1 cellular context compared by ENCODE assay signal in the genomic region with DNA sequence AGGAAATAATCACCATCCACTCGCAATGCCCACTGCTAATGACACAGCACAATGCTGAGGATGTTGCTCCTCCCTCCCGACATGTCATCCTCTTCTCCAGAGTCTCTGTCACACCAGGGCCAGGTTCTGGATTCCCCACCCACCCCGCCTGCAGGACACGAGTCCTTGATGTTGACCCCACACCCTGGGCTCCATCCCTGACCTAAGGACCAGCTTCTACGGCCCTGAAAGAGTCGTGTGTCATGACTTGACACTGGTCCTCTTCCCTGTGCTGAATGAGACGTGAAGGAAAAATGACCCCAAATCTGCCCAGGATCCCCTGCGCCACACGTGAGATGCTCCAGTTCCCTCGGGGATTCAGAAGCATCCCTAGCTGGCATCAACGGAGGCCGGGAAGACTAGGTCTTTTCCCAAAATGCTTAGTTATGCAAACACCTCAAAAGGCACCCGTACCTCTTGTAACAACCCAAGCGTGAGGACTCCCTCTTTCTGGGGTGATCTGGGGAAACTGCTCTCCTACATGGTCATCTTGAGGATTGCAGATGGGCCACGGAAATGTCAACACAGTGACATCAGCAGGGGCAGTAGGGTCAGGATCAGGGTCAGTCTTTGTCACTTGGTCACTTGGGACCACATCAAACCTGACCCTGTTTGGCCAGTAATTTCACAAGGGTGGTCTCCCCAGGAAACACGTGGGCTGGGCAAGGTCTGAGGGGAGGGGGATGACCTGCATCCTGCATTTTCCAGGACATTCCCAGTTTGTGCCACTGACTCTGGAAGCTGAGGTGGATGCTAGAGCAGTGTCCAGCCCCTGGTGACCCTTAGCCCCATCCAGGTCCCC.
TF ChIP-seq lines count a peak whose summit lies in the region.

No MANE protein-coding gene starts in this region.

TF ChIP-seq in GM12878, 131 proteins besides CTCF, POLR2A, EP300 and RAD21 (continued from another document and continues in another):
- TF ChIP-seq ZNF687 (IDR thresholded peaks at IDR 0.05), result peak; percentile 81
- TF ChIP-seq, protein P1, sequence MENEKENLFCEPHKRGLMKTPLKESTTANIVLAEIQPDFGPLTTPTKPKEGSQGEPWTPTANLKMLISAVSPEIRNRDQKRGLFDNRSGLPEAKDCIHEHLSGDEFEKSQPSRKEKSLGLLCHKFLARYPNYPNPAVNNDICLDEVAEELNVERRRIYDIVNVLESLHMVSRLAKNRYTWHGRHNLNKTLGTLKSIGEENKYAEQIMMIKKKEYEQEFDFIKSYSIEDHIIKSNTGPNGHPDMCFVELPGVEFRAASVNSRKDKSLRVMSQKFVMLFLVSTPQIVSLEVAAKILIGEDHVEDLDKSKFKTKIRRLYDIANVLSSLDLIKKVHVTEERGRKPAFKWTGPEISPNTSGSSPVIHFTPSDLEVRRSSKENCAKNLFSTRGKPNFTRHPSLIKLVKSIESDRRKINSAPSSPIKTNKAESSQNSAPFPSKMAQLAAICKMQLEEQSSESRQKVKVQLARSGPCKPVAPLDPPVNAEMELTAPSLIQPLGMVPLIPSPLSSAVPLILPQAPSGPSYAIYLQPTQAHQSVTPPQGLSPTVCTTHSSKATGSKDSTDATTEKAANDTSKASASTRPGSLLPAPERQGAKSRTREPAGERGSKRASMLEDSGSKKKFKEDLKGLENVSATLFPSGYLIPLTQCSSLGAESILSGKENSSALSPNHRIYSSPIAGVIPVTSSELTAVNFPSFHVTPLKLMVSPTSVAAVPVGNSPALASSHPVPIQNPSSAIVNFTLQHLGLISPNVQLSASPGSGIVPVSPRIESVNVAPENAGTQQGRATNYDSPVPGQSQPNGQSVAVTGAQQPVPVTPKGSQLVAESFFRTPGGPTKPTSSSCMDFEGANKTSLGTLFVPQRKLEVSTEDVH (IDR thresholded peaks at IDR 0.05; ENCODE audit: low read depth, partially characterized antibody), result no peak
- peak; percentile 22 for TF ChIP-seq MEF2B (IDR thresholded peaks at IDR 0.05; ENCODE audit: partially characterized antibody, poor library complexity, severe bottlenecking)
- no peak for TF ChIP-seq ZBED1 (IDR thresholded peaks at IDR 0.05; ENCODE audit: borderline replicate concordance)
- no peak for TF ChIP-seq ZNF217 (IDR thresholded peaks at IDR 0.05)
- TF ChIP-seq, protein P2, sequence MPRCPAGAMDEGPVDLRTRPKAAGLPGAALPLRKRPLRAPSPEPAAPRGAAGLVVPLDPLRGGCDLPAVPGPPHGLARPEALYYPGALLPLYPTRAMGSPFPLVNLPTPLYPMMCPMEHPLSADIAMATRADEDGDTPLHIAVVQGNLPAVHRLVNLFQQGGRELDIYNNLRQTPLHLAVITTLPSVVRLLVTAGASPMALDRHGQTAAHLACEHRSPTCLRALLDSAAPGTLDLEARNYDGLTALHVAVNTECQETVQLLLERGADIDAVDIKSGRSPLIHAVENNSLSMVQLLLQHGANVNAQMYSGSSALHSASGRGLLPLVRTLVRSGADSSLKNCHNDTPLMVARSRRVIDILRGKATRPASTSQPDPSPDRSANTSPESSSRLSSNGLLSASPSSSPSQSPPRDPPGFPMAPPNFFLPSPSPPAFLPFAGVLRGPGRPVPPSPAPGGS (IDR thresholded peaks at IDR 0.05; ENCODE audit: borderline replicate concordance, insufficient read depth, low read depth, low read length, poor library complexity, severe bottlenecking), result no peak
- TF ChIP-seq, protein P3, sequence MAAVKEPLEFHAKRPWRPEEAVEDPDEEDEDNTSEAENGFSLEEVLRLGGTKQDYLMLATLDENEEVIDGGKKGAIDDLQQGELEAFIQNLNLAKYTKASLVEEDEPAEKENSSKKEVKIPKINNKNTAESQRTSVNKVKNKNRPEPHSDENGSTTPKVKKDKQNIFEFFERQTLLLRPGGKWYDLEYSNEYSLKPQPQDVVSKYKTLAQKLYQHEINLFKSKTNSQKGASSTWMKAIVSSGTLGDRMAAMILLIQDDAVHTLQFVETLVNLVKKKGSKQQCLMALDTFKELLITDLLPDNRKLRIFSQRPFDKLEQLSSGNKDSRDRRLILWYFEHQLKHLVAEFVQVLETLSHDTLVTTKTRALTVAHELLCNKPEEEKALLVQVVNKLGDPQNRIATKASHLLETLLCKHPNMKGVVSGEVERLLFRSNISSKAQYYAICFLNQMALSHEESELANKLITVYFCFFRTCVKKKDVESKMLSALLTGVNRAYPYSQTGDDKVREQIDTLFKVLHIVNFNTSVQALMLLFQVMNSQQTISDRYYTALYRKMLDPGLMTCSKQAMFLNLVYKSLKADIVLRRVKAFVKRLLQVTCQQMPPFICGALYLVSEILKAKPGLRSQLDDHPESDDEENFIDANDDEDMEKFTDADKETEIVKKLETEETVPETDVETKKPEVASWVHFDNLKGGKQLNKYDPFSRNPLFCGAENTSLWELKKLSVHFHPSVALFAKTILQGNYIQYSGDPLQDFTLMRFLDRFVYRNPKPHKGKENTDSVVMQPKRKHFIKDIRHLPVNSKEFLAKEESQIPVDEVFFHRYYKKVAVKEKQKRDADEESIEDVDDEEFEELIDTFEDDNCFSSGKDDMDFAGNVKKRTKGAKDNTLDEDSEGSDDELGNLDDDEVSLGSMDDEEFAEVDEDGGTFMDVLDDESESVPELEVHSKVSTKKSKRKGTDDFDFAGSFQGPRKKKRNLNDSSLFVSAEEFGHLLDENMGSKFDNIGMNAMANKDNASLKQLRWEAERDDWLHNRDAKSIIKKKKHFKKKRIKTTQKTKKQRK (IDR thresholded peaks at IDR 0.05; ENCODE audit: low read depth, low read length), result no peak
- TF ChIP-seq, protein P4, sequence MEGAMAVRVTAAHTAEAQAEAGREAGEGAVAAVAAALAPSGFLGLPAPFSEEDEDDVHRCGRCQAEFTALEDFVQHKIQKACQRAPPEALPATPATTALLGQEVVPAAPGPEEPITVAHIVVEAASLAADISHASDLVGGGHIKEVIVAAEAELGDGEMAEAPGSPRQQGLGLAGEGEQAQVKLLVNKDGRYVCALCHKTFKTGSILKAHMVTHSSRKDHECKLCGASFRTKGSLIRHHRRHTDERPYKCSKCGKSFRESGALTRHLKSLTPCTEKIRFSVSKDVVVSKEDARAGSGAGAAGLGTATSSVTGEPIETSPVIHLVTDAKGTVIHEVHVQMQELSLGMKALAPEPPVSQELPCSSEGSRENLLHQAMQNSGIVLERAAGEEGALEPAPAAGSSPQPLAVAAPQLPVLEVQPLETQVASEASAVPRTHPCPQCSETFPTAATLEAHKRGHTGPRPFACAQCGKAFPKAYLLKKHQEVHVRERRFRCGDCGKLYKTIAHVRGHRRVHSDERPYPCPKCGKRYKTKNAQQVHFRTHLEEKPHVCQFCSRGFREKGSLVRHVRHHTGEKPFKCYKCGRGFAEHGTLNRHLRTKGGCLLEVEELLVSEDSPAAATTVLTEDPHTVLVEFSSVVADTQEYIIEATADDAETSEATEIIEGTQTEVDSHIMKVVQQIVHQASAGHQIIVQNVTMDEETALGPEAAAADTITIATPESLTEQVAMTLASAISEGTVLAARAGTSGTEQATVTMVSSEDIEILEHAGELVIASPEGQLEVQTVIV (IDR thresholded peaks at IDR 0.05; ENCODE audit: borderline replicate concordance, partially characterized antibody), result no peak
- no peak for TF ChIP-seq PML (IDR thresholded peaks at IDR 0.05; ENCODE audit: low read length)
- no peak for TF ChIP-seq JUND (IDR thresholded peaks at IDR 0.05; ENCODE audit: low read depth, low read length)
- no peak for TF ChIP-seq JUNB (IDR thresholded peaks at IDR 0.05)
- TF ChIP-seq, protein P5, sequence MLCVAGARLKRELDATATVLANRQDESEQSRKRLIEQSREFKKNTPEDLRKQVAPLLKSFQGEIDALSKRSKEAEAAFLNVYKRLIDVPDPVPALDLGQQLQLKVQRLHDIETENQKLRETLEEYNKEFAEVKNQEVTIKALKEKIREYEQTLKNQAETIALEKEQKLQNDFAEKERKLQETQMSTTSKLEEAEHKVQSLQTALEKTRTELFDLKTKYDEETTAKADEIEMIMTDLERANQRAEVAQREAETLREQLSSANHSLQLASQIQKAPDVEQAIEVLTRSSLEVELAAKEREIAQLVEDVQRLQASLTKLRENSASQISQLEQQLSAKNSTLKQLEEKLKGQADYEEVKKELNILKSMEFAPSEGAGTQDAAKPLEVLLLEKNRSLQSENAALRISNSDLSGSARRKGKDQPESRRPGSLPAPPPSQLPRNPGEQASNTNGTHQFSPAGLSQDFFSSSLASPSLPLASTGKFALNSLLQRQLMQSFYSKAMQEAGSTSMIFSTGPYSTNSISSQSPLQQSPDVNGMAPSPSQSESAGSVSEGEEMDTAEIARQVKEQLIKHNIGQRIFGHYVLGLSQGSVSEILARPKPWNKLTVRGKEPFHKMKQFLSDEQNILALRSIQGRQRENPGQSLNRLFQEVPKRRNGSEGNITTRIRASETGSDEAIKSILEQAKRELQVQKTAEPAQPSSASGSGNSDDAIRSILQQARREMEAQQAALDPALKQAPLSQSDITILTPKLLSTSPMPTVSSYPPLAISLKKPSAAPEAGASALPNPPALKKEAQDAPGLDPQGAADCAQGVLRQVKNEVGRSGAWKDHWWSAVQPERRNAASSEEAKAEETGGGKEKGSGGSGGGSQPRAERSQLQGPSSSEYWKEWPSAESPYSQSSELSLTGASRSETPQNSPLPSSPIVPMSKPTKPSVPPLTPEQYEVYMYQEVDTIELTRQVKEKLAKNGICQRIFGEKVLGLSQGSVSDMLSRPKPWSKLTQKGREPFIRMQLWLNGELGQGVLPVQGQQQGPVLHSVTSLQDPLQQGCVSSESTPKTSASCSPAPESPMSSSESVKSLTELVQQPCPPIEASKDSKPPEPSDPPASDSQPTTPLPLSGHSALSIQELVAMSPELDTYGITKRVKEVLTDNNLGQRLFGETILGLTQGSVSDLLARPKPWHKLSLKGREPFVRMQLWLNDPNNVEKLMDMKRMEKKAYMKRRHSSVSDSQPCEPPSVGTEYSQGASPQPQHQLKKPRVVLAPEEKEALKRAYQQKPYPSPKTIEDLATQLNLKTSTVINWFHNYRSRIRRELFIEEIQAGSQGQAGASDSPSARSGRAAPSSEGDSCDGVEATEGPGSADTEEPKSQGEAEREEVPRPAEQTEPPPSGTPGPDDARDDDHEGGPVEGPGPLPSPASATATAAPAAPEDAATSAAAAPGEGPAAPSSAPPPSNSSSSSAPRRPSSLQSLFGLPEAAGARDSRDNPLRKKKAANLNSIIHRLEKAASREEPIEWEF (IDR thresholded peaks at IDR 0.05; ENCODE audit: insufficient replicate concordance, low read depth, low read length), result no peak
- TF ChIP-seq, protein P6, sequence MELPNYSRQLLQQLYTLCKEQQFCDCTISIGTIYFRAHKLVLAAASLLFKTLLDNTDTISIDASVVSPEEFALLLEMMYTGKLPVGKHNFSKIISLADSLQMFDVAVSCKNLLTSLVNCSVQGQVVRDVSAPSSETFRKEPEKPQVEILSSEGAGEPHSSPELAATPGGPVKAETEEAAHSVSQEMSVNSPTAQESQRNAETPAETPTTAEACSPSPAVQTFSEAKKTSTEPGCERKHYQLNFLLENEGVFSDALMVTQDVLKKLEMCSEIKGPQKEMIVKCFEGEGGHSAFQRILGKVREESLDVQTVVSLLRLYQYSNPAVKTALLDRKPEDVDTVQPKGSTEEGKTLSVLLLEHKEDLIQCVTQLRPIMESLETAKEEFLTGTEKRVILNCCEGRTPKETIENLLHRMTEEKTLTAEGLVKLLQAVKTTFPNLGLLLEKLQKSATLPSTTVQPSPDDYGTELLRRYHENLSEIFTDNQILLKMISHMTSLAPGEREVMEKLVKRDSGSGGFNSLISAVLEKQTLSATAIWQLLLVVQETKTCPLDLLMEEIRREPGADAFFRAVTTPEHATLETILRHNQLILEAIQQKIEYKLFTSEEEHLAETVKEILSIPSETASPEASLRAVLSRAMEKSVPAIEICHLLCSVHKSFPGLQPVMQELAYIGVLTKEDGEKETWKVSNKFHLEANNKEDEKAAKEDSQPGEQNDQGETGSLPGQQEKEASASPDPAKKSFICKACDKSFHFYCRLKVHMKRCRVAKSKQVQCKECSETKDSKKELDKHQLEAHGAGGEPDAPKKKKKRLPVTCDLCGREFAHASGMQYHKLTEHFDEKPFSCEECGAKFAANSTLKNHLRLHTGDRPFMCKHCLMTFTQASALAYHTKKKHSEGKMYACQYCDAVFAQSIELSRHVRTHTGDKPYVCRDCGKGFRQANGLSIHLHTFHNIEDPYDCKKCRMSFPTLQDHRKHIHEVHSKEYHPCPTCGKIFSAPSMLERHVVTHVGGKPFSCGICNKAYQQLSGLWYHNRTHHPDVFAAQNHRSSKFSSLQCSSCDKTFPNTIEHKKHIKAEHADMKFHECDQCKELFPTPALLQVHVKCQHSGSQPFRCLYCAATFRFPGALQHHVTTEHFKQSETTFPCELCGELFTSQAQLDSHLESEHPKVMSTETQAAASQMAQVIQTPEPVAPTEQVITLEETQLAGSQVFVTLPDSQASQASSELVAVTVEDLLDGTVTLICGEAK (IDR thresholded peaks at IDR 0.05; ENCODE audit: borderline replicate concordance), result no peak
- TF ChIP-seq GABPA (IDR thresholded peaks at IDR 0.05; ENCODE audit: low read depth), result no peak
- no peak for TF ChIP-seq NBN (IDR thresholded peaks at IDR 0.05)
- no peak for TF ChIP-seq NRF1 (conservative IDR thresholded peaks at IDR 0.05; ENCODE audit: low read depth, low read length)
- TF ChIP-seq ZNF24 (IDR thresholded peaks at IDR 0.05), result no peak
- no peak for TF ChIP-seq SUZ12 (IDR thresholded peaks at IDR 0.05; ENCODE audit: unreplicated experiment)
- TF ChIP-seq LARP7 (IDR thresholded peaks at IDR 0.05), result no peak; the same call in 1 of the 2 replicates
- no peak for TF ChIP-seq MXI1 (IDR thresholded peaks at IDR 0.05; ENCODE audit: low read depth, low read length)
- TF ChIP-seq, protein P7, sequence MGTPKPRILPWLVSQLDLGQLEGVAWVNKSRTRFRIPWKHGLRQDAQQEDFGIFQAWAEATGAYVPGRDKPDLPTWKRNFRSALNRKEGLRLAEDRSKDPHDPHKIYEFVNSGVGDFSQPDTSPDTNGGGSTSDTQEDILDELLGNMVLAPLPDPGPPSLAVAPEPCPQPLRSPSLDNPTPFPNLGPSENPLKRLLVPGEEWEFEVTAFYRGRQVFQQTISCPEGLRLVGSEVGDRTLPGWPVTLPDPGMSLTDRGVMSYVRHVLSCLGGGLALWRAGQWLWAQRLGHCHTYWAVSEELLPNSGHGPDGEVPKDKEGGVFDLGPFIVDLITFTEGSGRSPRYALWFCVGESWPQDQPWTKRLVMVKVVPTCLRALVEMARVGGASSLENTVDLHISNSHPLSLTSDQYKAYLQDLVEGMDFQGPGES (IDR thresholded peaks at IDR 0.05), result no peak
